Comparison of ENCODE assay signal across 1 cellular context in the genomic region with DNA sequence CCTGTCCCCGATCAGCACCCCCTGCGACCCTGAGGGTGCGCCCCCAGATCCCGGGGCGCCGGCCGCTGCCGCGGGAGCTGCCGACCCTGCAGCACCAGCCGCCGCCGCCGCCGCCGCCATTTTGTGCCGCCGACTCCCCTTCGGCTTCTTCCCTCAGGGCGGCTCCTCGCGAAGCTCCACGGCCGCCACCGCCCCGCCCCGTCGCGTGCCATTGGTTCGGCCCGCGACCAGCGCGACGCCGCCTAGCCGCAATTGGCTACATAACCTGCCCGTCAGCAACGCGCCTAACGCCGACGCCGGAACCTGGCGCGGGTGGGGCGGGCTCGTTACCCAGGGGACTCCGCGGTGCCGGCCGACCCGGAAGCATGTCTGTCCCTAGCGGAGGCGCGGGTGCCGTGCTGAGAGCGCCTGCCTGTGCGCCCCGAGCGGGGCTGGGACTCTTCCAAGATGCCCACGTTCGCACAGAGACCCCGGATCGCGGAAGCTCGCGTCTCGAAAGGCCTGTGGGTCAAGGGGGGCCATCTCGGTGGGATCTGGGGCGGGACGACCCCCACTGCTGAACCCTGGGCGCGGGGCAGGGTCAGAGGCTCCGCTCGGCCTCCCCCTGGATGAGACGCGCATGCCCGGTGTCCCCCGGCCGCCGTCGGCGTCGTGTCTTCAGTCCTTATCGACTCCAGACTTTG.
TF ChIP-seq lines count a peak whose summit lies in the region.

TSS of gene CCNL2 (minus strand) at position 149 of the 683 bp plus-strand sequence. CDS start at position 120, 29 bp downstream.

TF ChIP-seq in K562, 482 proteins besides CTCF, POLR2A, EP300 and RAD21 (continued from another document and continues in another):
- TF ChIP-seq ZHX1 (conservative IDR thresholded peaks at IDR 0.05; ENCODE audit: low read length) = no peak
- no peak for TF ChIP-seq MED1 (CRISPR knock-in tag; IDR thresholded peaks at IDR 0.05; ENCODE audit: borderline replicate concordance)
- TF ChIP-seq RBFOX2 (IDR thresholded peaks at IDR 0.05; ENCODE audit: low read depth, low read length) = peak; percentile 98
- 0 out of 2 replicates have a peak, but pooled peaks have one; percentile 84 for TF ChIP-seq ZNF212 (CRISPR knock-in tag; IDR thresholded peaks at IDR 0.05)
- TF ChIP-seq MAFK (IDR thresholded peaks at IDR 0.05; ENCODE audit: low read length) = no peak
- no peak for TF ChIP-seq PYGO2 (tag; IDR thresholded peaks at IDR 0.05)
- peak; percentile 97 for TF ChIP-seq GABPA (tag; conservative IDR thresholded peaks at IDR 0.05; ENCODE audit: low read depth)
- TF ChIP-seq RBM22 (IDR thresholded peaks at IDR 0.05; ENCODE audit: low read depth, low read length, poor library complexity, severe bottlenecking) = peak; percentile 92
- TF ChIP-seq, protein P1, sequence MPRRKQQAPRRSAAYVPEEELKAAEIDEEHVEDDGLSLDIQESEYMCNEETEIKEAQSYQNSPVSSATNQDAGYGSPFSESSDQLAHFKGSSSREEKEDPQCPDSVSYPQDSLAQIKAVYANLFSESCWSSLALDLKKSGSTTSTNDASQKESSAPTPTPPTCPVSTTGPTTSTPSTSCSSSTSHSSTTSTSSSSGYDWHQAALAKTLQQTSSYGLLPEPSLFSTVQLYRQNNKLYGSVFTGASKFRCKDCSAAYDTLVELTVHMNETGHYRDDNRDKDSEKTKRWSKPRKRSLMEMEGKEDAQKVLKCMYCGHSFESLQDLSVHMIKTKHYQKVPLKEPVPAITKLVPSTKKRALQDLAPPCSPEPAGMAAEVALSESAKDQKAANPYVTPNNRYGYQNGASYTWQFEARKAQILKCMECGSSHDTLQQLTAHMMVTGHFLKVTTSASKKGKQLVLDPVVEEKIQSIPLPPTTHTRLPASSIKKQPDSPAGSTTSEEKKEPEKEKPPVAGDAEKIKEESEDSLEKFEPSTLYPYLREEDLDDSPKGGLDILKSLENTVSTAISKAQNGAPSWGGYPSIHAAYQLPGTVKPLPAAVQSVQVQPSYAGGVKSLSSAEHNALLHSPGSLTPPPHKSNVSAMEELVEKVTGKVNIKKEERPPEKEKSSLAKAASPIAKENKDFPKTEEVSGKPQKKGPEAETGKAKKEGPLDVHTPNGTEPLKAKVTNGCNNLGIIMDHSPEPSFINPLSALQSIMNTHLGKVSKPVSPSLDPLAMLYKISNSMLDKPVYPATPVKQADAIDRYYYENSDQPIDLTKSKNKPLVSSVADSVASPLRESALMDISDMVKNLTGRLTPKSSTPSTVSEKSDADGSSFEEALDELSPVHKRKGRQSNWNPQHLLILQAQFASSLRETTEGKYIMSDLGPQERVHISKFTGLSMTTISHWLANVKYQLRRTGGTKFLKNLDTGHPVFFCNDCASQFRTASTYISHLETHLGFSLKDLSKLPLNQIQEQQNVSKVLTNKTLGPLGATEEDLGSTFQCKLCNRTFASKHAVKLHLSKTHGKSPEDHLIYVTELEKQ (CRISPR knock-in tag; IDR thresholded peaks at IDR 0.05) = no peak
- no peak for TF ChIP-seq NCOA2 (IDR thresholded peaks at IDR 0.05; ENCODE audit: partially characterized antibody in 2 of 2)
- TF ChIP-seq CLOCK (CRISPR knock-in tag; IDR thresholded peaks at IDR 0.05; ENCODE audit: borderline replicate concordance) = 0 out of 2 replicates have a peak, but pooled peaks have one; percentile 61
- TF ChIP-seq, protein P2, sequence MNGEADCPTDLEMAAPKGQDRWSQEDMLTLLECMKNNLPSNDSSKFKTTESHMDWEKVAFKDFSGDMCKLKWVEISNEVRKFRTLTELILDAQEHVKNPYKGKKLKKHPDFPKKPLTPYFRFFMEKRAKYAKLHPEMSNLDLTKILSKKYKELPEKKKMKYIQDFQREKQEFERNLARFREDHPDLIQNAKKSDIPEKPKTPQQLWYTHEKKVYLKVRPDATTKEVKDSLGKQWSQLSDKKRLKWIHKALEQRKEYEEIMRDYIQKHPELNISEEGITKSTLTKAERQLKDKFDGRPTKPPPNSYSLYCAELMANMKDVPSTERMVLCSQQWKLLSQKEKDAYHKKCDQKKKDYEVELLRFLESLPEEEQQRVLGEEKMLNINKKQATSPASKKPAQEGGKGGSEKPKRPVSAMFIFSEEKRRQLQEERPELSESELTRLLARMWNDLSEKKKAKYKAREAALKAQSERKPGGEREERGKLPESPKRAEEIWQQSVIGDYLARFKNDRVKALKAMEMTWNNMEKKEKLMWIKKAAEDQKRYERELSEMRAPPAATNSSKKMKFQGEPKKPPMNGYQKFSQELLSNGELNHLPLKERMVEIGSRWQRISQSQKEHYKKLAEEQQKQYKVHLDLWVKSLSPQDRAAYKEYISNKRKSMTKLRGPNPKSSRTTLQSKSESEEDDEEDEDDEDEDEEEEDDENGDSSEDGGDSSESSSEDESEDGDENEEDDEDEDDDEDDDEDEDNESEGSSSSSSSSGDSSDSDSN (IDR thresholded peaks at IDR 0.05; ENCODE audit: borderline replicate concordance in 1 of 2, low read depth in 2 of 2, low read length in 2 of 2) = peak in 1 of 2 experiments; percentile 89; a peak in 2 of 4 replicates
- TF ChIP-seq POLR2H (tag; IDR thresholded peaks at IDR 0.05; ENCODE audit: low read depth) = peak; percentile 87; the same call in 1 of the 2 replicates
- peak; percentile 95 for TF ChIP-seq CCNT2 (IDR thresholded peaks at IDR 0.05; ENCODE audit: borderline replicate concordance, extremely low read depth, insufficient read length, low read depth, low read length)
- TF ChIP-seq HDAC1 (IDR thresholded peaks at IDR 0.05) = peak in 1 of 2 experiments; percentile 94; a peak in 2 of 4 replicates
- TF ChIP-seq ZNF586 (CRISPR knock-in tag; conservative IDR thresholded peaks at IDR 0.05) = no peak
- TF ChIP-seq, protein P3, sequence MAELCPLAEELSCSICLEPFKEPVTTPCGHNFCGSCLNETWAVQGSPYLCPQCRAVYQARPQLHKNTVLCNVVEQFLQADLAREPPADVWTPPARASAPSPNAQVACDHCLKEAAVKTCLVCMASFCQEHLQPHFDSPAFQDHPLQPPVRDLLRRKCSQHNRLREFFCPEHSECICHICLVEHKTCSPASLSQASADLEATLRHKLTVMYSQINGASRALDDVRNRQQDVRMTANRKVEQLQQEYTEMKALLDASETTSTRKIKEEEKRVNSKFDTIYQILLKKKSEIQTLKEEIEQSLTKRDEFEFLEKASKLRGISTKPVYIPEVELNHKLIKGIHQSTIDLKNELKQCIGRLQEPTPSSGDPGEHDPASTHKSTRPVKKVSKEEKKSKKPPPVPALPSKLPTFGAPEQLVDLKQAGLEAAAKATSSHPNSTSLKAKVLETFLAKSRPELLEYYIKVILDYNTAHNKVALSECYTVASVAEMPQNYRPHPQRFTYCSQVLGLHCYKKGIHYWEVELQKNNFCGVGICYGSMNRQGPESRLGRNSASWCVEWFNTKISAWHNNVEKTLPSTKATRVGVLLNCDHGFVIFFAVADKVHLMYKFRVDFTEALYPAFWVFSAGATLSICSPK (IDR thresholded peaks at IDR 0.05; ENCODE audit: borderline replicate concordance) = no peak
- TF ChIP-seq, protein P4, sequence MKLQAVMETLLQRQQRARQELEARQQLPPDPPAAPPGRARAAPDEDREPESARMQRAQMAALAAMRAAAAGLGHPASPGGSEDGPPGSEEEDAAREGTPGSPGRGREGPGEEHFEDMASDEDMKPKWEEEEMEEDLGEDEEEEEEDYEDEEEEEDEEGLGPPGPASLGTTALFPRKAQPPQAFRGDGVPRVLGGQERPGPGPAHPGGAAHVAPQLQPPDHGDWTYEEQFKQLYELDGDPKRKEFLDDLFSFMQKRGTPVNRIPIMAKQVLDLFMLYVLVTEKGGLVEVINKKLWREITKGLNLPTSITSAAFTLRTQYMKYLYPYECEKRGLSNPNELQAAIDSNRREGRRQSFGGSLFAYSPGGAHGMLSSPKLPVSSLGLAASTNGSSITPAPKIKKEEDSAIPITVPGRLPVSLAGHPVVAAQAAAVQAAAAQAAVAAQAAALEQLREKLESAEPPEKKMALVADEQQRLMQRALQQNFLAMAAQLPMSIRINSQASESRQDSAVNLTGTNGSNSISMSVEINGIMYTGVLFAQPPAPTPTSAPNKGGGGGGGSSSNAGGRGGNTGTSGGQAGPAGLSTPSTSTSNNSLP (IDR thresholded peaks at IDR 0.05; ENCODE audit: borderline replicate concordance, low read depth, low read length) = no peak; the same call in 1 of the 2 replicates
- no peak for TF ChIP-seq SRSF7 (optimal IDR thresholded peaks at IDR 0.05; ENCODE audit: low read depth, low read length)
- TF ChIP-seq TFAP4 (CRISPR knock-in tag; IDR thresholded peaks at IDR 0.05; ENCODE audit: borderline replicate concordance) = peak; percentile 90
- no peak for TF ChIP-seq ZFP30 (CRISPR knock-in tag; IDR thresholded peaks at IDR 0.05; ENCODE audit: borderline replicate concordance)
- TF ChIP-seq, protein P5, sequence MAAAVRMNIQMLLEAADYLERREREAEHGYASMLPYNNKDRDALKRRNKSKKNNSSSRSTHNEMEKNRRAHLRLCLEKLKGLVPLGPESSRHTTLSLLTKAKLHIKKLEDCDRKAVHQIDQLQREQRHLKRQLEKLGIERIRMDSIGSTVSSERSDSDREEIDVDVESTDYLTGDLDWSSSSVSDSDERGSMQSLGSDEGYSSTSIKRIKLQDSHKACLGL (CRISPR knock-in tag; IDR thresholded peaks at IDR 0.05; ENCODE audit: borderline replicate concordance, poor library complexity, severe bottlenecking) = peak; percentile 70
- no peak for TF ChIP-seq ZNF239 (CRISPR knock-in tag; IDR thresholded peaks at IDR 0.05)
- TF ChIP-seq PML (IDR thresholded peaks at IDR 0.05; ENCODE audit: low read length) = peak; percentile 79
- peak; percentile 76 for TF ChIP-seq POLR2AphosphoS5 (IDR thresholded peaks at IDR 0.05; ENCODE audit: control insufficient read depth, insufficient read depth, low read depth, low read length)
- no peak for TF ChIP-seq TAL1 (IDR thresholded peaks at IDR 0.05)
- TF ChIP-seq DNMT1 (IDR thresholded peaks at IDR 0.05) = no peak
- TF ChIP-seq ESRRA (IDR thresholded peaks at IDR 0.05; ENCODE audit: borderline replicate concordance, low read depth) = peak; percentile 83
- no peak for TF ChIP-seq TGIF2 (CRISPR knock-in tag; IDR thresholded peaks at IDR 0.05)
- TF ChIP-seq NFE2 (IDR thresholded peaks at IDR 0.05; ENCODE audit: low read depth) = 0 out of 2 replicates have a peak, but pooled peaks have one; percentile 14
- peak; percentile 98 for TF ChIP-seq NFRKB (IDR thresholded peaks at IDR 0.05; ENCODE audit: low read depth)
- no peak for TF ChIP-seq HNRNPH1 (optimal IDR thresholded peaks at IDR 0.05; ENCODE audit: low read depth, low read length)
- TF ChIP-seq ETV1 (tag; conservative IDR thresholded peaks at IDR 0.05; ENCODE audit: low read depth) = peak; percentile 98
- peak; percentile 61 to 78; a peak in 3 of 4 replicates for TF ChIP-seq FOXK2 (conservative IDR thresholded peaks at IDR 0.05 in 1 of 2, IDR thresholded peaks at IDR 0.05 in 1 of 2; ENCODE audit: low read depth in 2 of 2)
- TF ChIP-seq RBM14 (IDR thresholded peaks at IDR 0.05; ENCODE audit: borderline replicate concordance, insufficient read depth, low read depth, low read length) = peak; percentile 74; the same call in 1 of the 2 replicates
- peak; percentile 87 to 96 (median 96) for TF ChIP-seq YY1 (IDR thresholded peaks at IDR 0.05; ENCODE audit: borderline replicate concordance in 1 of 3, control insufficient read depth in 1 of 3, extremely low read depth in 1 of 3, insufficient read depth in 3 of 3, insufficient read length in 1 of 3, insufficient replicate concordance in 2 of 3, low read depth in 1 of 3, low read length in 2 of 3)
